Comparison of ENCODE assay signal across 8 cellular contexts in the genomic region with DNA sequence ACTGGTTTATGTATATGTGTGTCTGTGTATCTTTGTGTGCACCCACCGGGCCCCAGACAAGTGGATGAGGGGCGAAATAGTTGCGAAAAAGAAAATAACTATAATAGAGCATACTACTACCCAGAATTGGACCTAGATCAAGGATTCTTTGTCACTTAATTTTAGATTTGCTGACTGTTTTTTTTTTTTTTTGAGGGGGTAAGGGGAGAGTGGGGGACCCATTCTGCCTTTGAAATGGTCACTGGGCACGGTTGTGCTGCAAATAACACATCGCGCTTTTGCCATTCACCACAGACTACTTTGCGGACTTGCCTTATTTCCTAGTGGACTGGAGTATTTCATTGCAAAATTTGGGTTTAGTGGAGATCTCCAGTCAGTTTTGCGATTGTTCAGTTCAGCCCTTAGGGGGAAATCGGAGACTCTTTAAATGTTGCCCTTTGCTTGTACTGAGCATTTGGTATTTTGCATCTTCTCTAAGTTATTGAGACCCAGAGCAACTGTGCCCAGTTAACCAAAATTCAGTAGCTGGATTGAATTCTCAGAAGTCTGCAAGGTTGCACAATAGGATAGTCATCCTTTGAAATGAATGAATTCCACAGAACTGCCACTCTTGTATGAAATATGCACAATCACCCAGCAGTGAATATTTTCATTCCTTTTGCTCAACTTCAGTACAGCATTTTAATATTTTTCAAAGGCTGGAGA. TPM values are rescaled to one million over a fixed set of nuclear protein-coding genes. Genes with fewer than 3 reads are reported as not detected.
DNase-seq lines count a peak whose midpoint lies in the region; ATAC-seq, FAIRE-seq and TF ChIP-seq lines count a peak whose summit lies in the region.

No MANE protein-coding gene starts in this region.

- peaks cover 2% of the 10 kb centered on the region for H3K9me3 Mint-ChIP-seq in activated naive CD4-positive, alpha-beta T cell treated with anti-CD3 and anti-CD28 coated beads, Interleukin-2, amount 50 U/mL, for 24 hours

- in situ Hi-C loops in HepG2 (cut with HindIII; ENCODE audit: extremely low pct_ligation_motif_present, low pct_unique_long_range_greater_than_20kb): loop anchor here (5.0 kb wide), 1 partner anchor 887 kb away; no protein-coding TSS in a partner anchor

- no peak overlapping the region for H3K4me2 ChIP-seq in HepG2 (ENCODE audit: low read depth, low read length)

- intact Hi-C loops in ascending aorta (cut with DNase I) (loop anchor here (2.0 to 10.0 kb wide), 10 partner anchors 99 to 1907 kb away; a partner anchor contains a TSS), HepG2 (cut with micrococcal nuclease; ENCODE audit: unreplicated experiment) (loop anchor here (5.0 kb wide), 1 partner anchor 288 kb away; no protein-coding TSS in a partner anchor)

- H3K4me3 ChIP-seq in ascending aorta (peak overlapping the region; percentile 80 to 91), HepG2 (replicated peaks in 1 of 3; ENCODE audit: insufficient read depth in 1 of 3, low read depth in 2 of 3, low read length in 3 of 3) (no peak overlapping the region), tibial nerve (peak overlapping the region; percentile 85 to 91 (median 86))

- 32% methylated on average over 9 of the region's 9 CpGs for WGBS in HepG2 (ENCODE audit: low lambda C conversion rate)
- 7 to 11% methylated on average over 9 of the region's 9 CpGs for WGBS in tibial nerve, 2 donors

- H3K27me3 Mint-ChIP-seq in activated naive CD4-positive, alpha-beta T cell treated with anti-CD3 and anti-CD28 coated beads, Interleukin-2, amount 50 U/mL, for 24 hours: no peaks in the 10 kb centered on the region

- peak overlapping the region; percentile 92 to 95 for H3K27ac ChIP-seq in ascending aorta
- no peak overlapping the region for H3K27ac ChIP-seq in HepG2 (ENCODE audit: extremely low read length, insufficient read depth, low read length)
- H3K27ac ChIP-seq in tibial nerve: peak overlapping the region; percentile 91 to 96 (median 94)

- no peak for TF ChIP-seq RAD21 in HepG2 (CRISPR knock-in tag; IDR thresholded peaks at IDR 0.05)

- H3K9me3 ChIP-seq in ascending aorta: no peaks in the 10 kb centered on the region
- no peaks in the 10 kb centered on the region for H3K9me3 ChIP-seq in HepG2 (ENCODE audit: low read length)
- no peaks in the 10 kb centered on the region for H3K9me3 ChIP-seq in tibial nerve

- TF ChIP-seq CTCF in ascending aorta (IDR thresholded peaks at IDR 0.05) (no peak), HepG2 (CRISPR knock-in tag; IDR thresholded peaks at IDR 0.05) (no peak), tibial nerve (IDR thresholded peaks at IDR 0.05) (no peak)

- H3K4me3 Mint-ChIP-seq in activated naive CD4-positive, alpha-beta T cell treated with anti-CD3 and anti-CD28 coated beads, Interleukin-2, amount 50 U/mL, for 24 hours: peak overlapping the region; percentile 96

- H3K36me3 ChIP-seq in ascending aorta (peaks cover 0 to 7% of the 10 kb centered on the region in 2 donors), HepG2 (replicated peaks in 1 of 2; ENCODE audit: control insufficient read depth in 1 of 2, insufficient read depth in 2 of 2, low read length in 2 of 2) (no peaks in the 10 kb centered on the region), tibial nerve (peaks cover 0 to 14% (median 0%) of the 10 kb centered on the region in 3 donors)

- H3K4me1 ChIP-seq in ascending aorta (peaks cover 8 to 18% of the 10 kb centered on the region in 2 donors), HepG2 (ENCODE audit: insufficient read depth, low read length) (peaks cover 26% of the 10 kb centered on the region), tibial nerve (peaks cover 0 to 58% (median 16%) of the 10 kb centered on the region in 4 donors)

- no peak overlapping the region for H3K9ac ChIP-seq in HepG2 (ENCODE audit: insufficient read depth, low read depth, low read length)

- no peak for TF ChIP-seq EP300 in HepG2 (IDR thresholded peaks at IDR 0.05; ENCODE audit: low read depth in 2 of 2, low read length in 2 of 2)
- TF ChIP-seq EP300 in HepG2 (CRISPR knock-in tag; IDR thresholded peaks at IDR 0.05; ENCODE audit: borderline replicate concordance): no peak
- TF ChIP-seq EP300 in tibial nerve (IDR thresholded peaks at IDR 0.05): peak in 1 of 2 donors; percentile 70

- H3K27me3 ChIP-seq in ascending aorta (no peaks in the 10 kb centered on the region), HepG2 (ENCODE audit: control insufficient read depth in 1 of 2, insufficient read depth in 2 of 2, low read length in 2 of 2) (peaks cover 6 to 45% of the 10 kb centered on the region in 2 experiments), tibial nerve (no peaks in the 10 kb centered on the region)

- peaks cover 76% of the 10 kb centered on the region for H3K4me1 Mint-ChIP-seq in activated naive CD4-positive, alpha-beta T cell treated with anti-CD3 and anti-CD28 coated beads, Interleukin-2, amount 50 U/mL, for 24 hours

- CTCF ChIA-PET in HepG2 (lab: Yijun Ruan, JAX; ENCODE audit: low intra/inter-chr PET ratio, low total read pairs): no interaction called here

- BruUV-seq in HepG2 (replicated peaks; lab: Mats Ljungman, UMichigan): no TSS peak

- H3K36me3 Mint-ChIP-seq in activated naive CD4-positive, alpha-beta T cell treated with anti-CD3 and anti-CD28 coated beads, Interleukin-2, amount 50 U/mL, for 24 hours: peaks cover 8% of the 10 kb centered on the region

- peak overlapping the region; percentile 93 for H3K27ac Mint-ChIP-seq in activated naive CD4-positive, alpha-beta T cell treated with anti-CD3 and anti-CD28 coated beads, Interleukin-2, amount 50 U/mL, for 24 hours

- DNase-seq in activated naive CD4-positive, alpha-beta T cell treated with anti-CD3 and anti-CD28 coated beads, Interleukin-2, amount 50 U/mL, for 16 hours: no peak
- DNase-seq in ascending aorta (ENCODE audit: low spot score in 2 of 2) (no peak), HepG2 (ENCODE audit: low spot score) (no peak), tibial nerve (ENCODE audit: low spot score in 2 of 2) (no peak), kidney tubule cell (ENCODE audit: low spot score) (no peak), DMS 273 (lab: John Stamatoyannopoulos, UW; ENCODE audit: unreplicated experiment) (no peak)
- no peak for DNase-seq in stimulated activated CD4-positive, alpha-beta T cell treated with anti-CD3 and anti-CD28 coated beads, Interleukin-15, amount 100 ng/mL, for 24 hours

- H3K79me2 ChIP-seq in HepG2 (ENCODE audit: insufficient read depth, low read length): no peaks in the 10 kb centered on the region

- no peak for FAIRE-seq in HepG2 (lab: Jason Lieb, UNC)

- POLR2A ChIA-PET in HepG2 (lab: Yijun Ruan, JAX): no interaction called here

- ATAC-seq in HepG2: no peak

- TF ChIP-seq POLR2A in HepG2 (IDR thresholded peaks at IDR 0.05; ENCODE audit: insufficient read depth in 1 of 2, low read depth in 2 of 2, low read length in 2 of 2) (no peak), tibial nerve (IDR thresholded peaks at IDR 0.05) (peak; percentile 19 to 27)

- H2AFZ ChIP-seq in HepG2 (ENCODE audit: low read length): no peak overlapping the region

- no peaks in the 10 kb centered on the region for H4K20me1 ChIP-seq in HepG2 (ENCODE audit: insufficient read depth, low read length)

TF ChIP-seq in HepG2, 621 proteins besides CTCF, POLR2A, EP300 and RAD21:
- TF ChIP-seq, protein P1, sequence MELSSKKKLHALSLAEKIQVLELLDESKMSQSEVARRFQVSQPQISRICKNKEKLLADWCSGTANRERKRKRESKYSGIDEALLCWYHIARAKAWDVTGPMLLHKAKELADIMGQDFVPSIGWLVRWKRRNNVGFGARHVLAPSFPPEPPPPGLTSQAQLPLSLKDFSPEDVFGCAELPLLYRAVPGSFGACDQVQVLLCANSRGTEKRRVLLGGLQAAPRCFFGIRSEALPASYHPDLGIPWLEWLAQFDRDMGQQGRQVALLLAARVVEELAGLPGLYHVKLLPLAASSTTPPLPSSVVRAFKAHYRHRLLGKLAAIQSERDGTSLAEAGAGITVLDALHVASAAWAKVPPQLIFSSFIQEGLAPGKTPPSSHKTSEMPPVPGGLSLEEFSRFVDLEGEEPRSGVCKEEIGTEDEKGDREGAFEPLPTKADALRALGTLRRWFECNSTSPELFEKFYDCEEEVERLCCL (CRISPR knock-in tag; IDR thresholded peaks at IDR 0.05; ENCODE audit: borderline replicate concordance): no peak
- peak in 1 of 2 experiments; percentile 32; a peak in 1 of 4 replicates for TF ChIP-seq MAFK (conservative IDR thresholded peaks at IDR 0.05 in 1 of 2, IDR thresholded peaks at IDR 0.05 in 1 of 2; ENCODE audit: low read length in 2 of 2)
- no peak for TF ChIP-seq EEA1 (CRISPR knock-in tag; IDR thresholded peaks at IDR 0.05; ENCODE audit: borderline replicate concordance)
- TF ChIP-seq CEBPB (IDR thresholded peaks at IDR 0.05; ENCODE audit: borderline replicate concordance, low read depth, low read length): peak; percentile 87
- no peak for TF ChIP-seq ADNP (CRISPR knock-in tag; IDR thresholded peaks at IDR 0.05)

RNA-seq across cellular contexts. Expression of a gene that starts 2.8 kb away (rescaled TPM):
- total RNA-seq in ascending aorta (55.6 TPM), HepG2 (2016; rRNA removed; fragmentation: Illumina TruSeq; extraction: Trizol) (1.3 and 2.3 TPM in 2 replicates), tibial nerve (100 to 1,000 TPM; 182 to 554 (median 315) TPM)
- total RNA-seq in HepG2 (2016; cell fraction: cytosol; rRNA removed; fragmentation: Illumina TruSeq; extraction: Trizol; ENCODE audit: low read depth): 0.26 and 0.61 TPM in 2 replicates
- 1.2 and 1.3 TPM in 2 replicates for total RNA-seq in HepG2 (2016; cell fraction: insoluble cytoplasmic fraction; rRNA removed; fragmentation: Illumina TruSeq; extraction: Trizol)
- total RNA-seq in HepG2 (2016; cell fraction: membrane; rRNA removed; fragmentation: Illumina TruSeq; extraction: Trizol): 0.77 and 1.2 TPM in 2 replicates
- 1.6 and 3.2 TPM in 2 replicates for total RNA-seq in HepG2 (2016; cell fraction: nucleus; rRNA removed; fragmentation: Illumina TruSeq; extraction: Trizol)
- 0.68 and 1.1 TPM in 2 replicates for polyA plus RNA-seq in HepG2 (2011; rRNA removed)
- 0.67 and 0.88 TPM in 2 replicates for polyA plus RNA-seq in HepG2 (2011; cell fraction: cytosol; rRNA removed)
- polyA plus RNA-seq in HepG2 (2011; cell fraction: nucleus; rRNA removed): 3.9 and 4.0 TPM in 2 replicates
- polyA plus RNA-seq in HepG2 (2012): 1.4 and 2.5 TPM in 2 replicates
- 0.32 and 0.33 TPM in 2 replicates for polyA plus RNA-seq in HepG2 (2016; cell fraction: cytosol; fragmentation: Illumina TruSeq; extraction: Trizol; ENCODE audit: low read depth)
- 1.0 and 1.4 TPM in 2 replicates for polyA plus RNA-seq in HepG2 (2016; cell fraction: insoluble cytoplasmic fraction; fragmentation: Illumina TruSeq; extraction: Trizol; ENCODE audit: low read depth)
- 1.3 TPM in 2 replicates for polyA plus RNA-seq in HepG2 (2016; cell fraction: membrane; fragmentation: Illumina TruSeq; extraction: Trizol; ENCODE audit: low read depth)
- polyA plus RNA-seq in HepG2 (2016; cell fraction: nucleus; fragmentation: Illumina TruSeq; extraction: Trizol; ENCODE audit: insufficient read depth, low read depth): 4.2 and 4.5 TPM in 2 replicates
- 1.1 TPM in 1 of 2 replicates, not detected in the other for polyA minus RNA-seq in HepG2 (2011; rRNA and poly(A)+ RNA removed; ENCODE audit: low replicate concordance)
- polyA minus RNA-seq in HepG2 (2011; cell fraction: cytosol; rRNA and poly(A)+ RNA removed): 0.49 and 0.62 TPM in 2 replicates
- 3.2 and 4.1 TPM in 2 replicates for polyA minus RNA-seq in HepG2 (2011; cell fraction: nucleus; rRNA and poly(A)+ RNA removed)

Comparison
In these comparisons a context has a peak if more than half of its experiments do, and no peak if none do; other contexts are left out.
1. H3K4me3 ChIP-seq: peak in ascending aorta (2 of 2) and tibial nerve (4 of 4); none in HepG2 (0 of 3).
2. POLR2A ChIP-seq: peak in tibial nerve (2 of 2); none in HepG2 (0 of 2).
3. RNA of a gene that starts 2.8 kb away (total RNA-seq): 182 to 554 TPM in tibial nerve and 55.6 TPM in ascending aorta (single experiment); 0.26 to 3.2 TPM in HepG2; every median in the first group is over 10 times any median in the second.